In the genomic region with DNA sequence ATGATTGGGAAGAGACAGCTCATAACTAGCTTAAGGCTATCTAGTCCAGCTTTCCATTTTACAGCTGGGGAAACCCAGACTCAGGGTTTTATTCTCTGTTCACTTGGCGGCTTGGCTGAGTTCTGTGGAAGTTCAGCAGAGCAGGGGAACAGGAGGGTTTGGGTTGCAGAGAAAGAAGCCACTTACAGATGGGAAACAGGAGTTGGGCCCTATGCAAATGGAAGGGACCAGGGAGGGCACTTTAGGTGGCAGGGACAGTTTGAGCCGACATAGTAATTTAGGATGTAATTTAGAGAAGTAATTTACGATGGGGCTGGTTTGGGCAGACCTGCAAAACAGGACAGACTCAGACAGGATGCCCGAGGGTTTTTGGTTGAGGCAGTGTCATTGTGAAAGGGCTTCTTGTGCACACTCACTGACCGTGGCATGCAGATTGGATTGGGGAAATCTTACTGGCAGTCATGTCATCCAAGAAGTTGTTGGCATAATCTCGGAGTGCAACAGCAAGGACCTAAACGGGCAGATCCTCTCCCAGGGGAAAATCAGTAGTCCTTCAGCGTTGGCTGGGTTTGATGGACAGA, we compare ENCODE assay signal across 10 cellular contexts. TPM values are rescaled to one million over a fixed set of nuclear protein-coding genes. Genes with fewer than 3 reads are reported as not detected.
DNase-seq lines count a peak whose midpoint lies in the region; TF ChIP-seq lines count a peak whose summit lies in the region.
"Had no signal": no experiment of that assay in that cellular context is flagged by ENCODE, and none has a peak within 500 bp of the region (broad histone marks: within the 10 kb centered on the region; RNA-seq: fewer than 3 reads in every experiment).

No MANE protein-coding gene starts in this region.

- H2AFZ ChIP-seq in OCI-LY7 (ENCODE audit: low read length), result no peak overlapping the region

- H3K4me3 ChIP-seq in OCI-LY7 (ENCODE audit: low read depth, low read length, poor library complexity, severe bottlenecking) (no peak overlapping the region), esophagus (ENCODE audit: low read depth in 1 of 2, low read length in 2 of 2) (no peak overlapping the region), stomach (no peak overlapping the region), Caco-2 (ENCODE audit: low read depth, low read length) (no peak overlapping the region)
- H3K4me3 ChIP-seq: colonic mucosa, right lobe of liver had no signal

- POLR2A ChIA-PET in OCI-LY7 (lab: Charles Lee) (no interaction called here), Caco-2 (lab: Charles Lee) (no interaction called here)

- H3K36me3 ChIP-seq in OCI-LY7 (ENCODE audit: insufficient read depth, low read length), result peaks cover 20% of the 10 kb centered on the region; the same call in 1 of the 2 replicates
- H3K36me3 ChIP-seq in esophagus (ENCODE audit: control insufficient read depth in 2 of 2, insufficient read depth in 2 of 2, low read length in 1 of 2), result peaks cover 2 to 21% of the 10 kb centered on the region in 2 donors
- peaks cover 0 to 55% (median 36%) of the 10 kb centered on the region in 4 donors for H3K36me3 ChIP-seq in stomach
- H3K36me3 ChIP-seq in Caco-2 (ENCODE audit: control insufficient read depth, insufficient read depth, low read length), result peaks cover 9% of the 10 kb centered on the region
- H3K36me3 ChIP-seq: colonic mucosa had no signal

- peak overlapping the region; percentile 32; the same call in 1 of the 2 replicates for H3K4me2 ChIP-seq in OCI-LY7 (ENCODE audit: low read length)

- intact Hi-C loops in OCI-LY7 (cut with micrococcal nuclease; ENCODE audit: unreplicated experiment) (no loop called here), stomach (cut with DNase I; ENCODE audit: low total_unique reads) (no loop called here), Caco-2 (cut with micrococcal nuclease; ENCODE audit: unreplicated experiment) (no loop called here)

- no peaks in the 10 kb centered on the region for H3K9me2 ChIP-seq in OCI-LY7 (ENCODE audit: insufficient read depth, low read length)

- 40 to 58% methylated on average over 8 of the region's 8 CpGs for WGBS in esophagus, 2 donors
- WGBS in stomach, 5 donors, result 69 to 84% (median 81%) methylated on average over 8 of the region's 8 CpGs

- H3K36me3 Mint-ChIP-seq in Caco-2 (ENCODE audit: insufficient read depth, unreplicated experiment), result peaks cover 38% of the 10 kb centered on the region

- no peaks in the 10 kb centered on the region for H3K27me3 Mint-ChIP-seq in Caco-2 (ENCODE audit: insufficient read depth, unreplicated experiment)

- no peaks in the 10 kb centered on the region for H3K79me2 ChIP-seq in OCI-LY7 (ENCODE audit: insufficient read depth, low read depth, low read length)

- H3K4me1 Mint-ChIP-seq in Caco-2 (ENCODE audit: low read depth, unreplicated experiment), result peaks cover 7% of the 10 kb centered on the region

- TF ChIP-seq EP300 in stomach (IDR thresholded peaks at IDR 0.05), result no peak

- H4K20me1 ChIP-seq in OCI-LY7 (ENCODE audit: insufficient read depth, low read length), result no peaks in the 10 kb centered on the region

- H3K27ac ChIP-seq in OCI-LY7 (ENCODE audit: low read depth, low read length, poor library complexity, severe bottlenecking) (no peak overlapping the region), esophagus (ENCODE audit: low read depth in 2 of 2, low read length in 1 of 2) (peak overlapping the region; percentile 54 to 85), stomach (peak overlapping the region; percentile 9 to 73 (median 39))
- H3K27ac ChIP-seq: right lobe of liver had no signal

- H3K4me3 Mint-ChIP-seq in Caco-2 (ENCODE audit: unreplicated experiment), result no peak overlapping the region

- CTCF ChIA-PET in OCI-LY7 (lab: Charles Lee; ENCODE audit: unreplicated experiment) (no interaction called here), Caco-2 (lab: Charles Lee) (no interaction called here)

- BruUV-seq in OCI-LY7 (replicated peaks; lab: Mats Ljungman, UMichigan) (no TSS peak), Caco-2 (replicated peaks; lab: Mats Ljungman, UMichigan) (no TSS peak)

- H3K27me3 ChIP-seq in esophagus (ENCODE audit: control insufficient read depth in 1 of 2, insufficient read depth in 2 of 2, low read length in 2 of 2), result no peaks in the 10 kb centered on the region
- no peaks in the 10 kb centered on the region for H3K27me3 ChIP-seq in stomach
- H3K27me3 ChIP-seq in Caco-2 (replicated peaks; ENCODE audit: control insufficient read depth, insufficient read depth, low read length), result no peaks in the 10 kb centered on the region
- H3K27me3 ChIP-seq: colonic mucosa, right lobe of liver had no signal

- no peaks in the 10 kb centered on the region for H3K9me3 Mint-ChIP-seq in Caco-2 (ENCODE audit: unreplicated experiment)

- TF ChIP-seq CTCF in OCI-LY7 (conservative IDR thresholded peaks at IDR 0.05; ENCODE audit: low read length) (no peak), stomach (IDR thresholded peaks at IDR 0.05) (no peak), Caco-2 (IDR thresholded peaks at IDR 0.05; ENCODE audit: insufficient read depth in 1 of 2, low read depth in 1 of 2, low read length in 1 of 2, severe bottlenecking in 1 of 2, unreplicated experiment in 1 of 2) (no peak)

- TF ChIP-seq POLR2A in stomach (IDR thresholded peaks at IDR 0.05), result no peak

- peak; percentile 24 for DNase-seq in activated naive CD4-positive, alpha-beta T cell treated with Interleukin-2 at 50 U/mL for 16 hours
- no peak for DNase-seq in activated naive CD4-positive, alpha-beta T cell (lab: John Stamatoyannopoulos, UW)
- DNase-seq in OCI-LY7 (ENCODE audit: low spot score) (no peak), stomach (no peak), Caco-2 (no peak), dermis blood vessel endothelial cell (no peak), SKM-1 treated with dmso at 0.1 percent for 144 hours (lab: John Stamatoyannopoulos, UW; ENCODE audit: unreplicated experiment) (no peak)
- DNase-seq: colonic mucosa, right lobe of liver had no signal

- H3K4me1 ChIP-seq in OCI-LY7 (ENCODE audit: insufficient read depth, low read length, poor library complexity, severe bottlenecking), result peaks cover 12% of the 10 kb centered on the region
- H3K4me1 ChIP-seq in esophagus (ENCODE audit: control insufficient read depth in 2 of 2, insufficient read depth in 2 of 2, low read length in 1 of 2), result peaks cover 5 to 17% of the 10 kb centered on the region in 2 donors
- H3K4me1 ChIP-seq in stomach, result peaks cover 14 to 36% (median 15%) of the 10 kb centered on the region in 4 donors
- no peaks in the 10 kb centered on the region for H3K4me1 ChIP-seq in Caco-2
- H3K4me1 ChIP-seq: colonic mucosa, right lobe of liver had no signal

- no peaks in the 10 kb centered on the region for H3K9me3 ChIP-seq in OCI-LY7 (ENCODE audit: low read length)
- H3K9me3 ChIP-seq in esophagus (ENCODE audit: control insufficient read depth in 2 of 2, insufficient read depth in 1 of 2, low read depth in 1 of 2, low read length in 1 of 2), result no peaks in the 10 kb centered on the region
- no peaks in the 10 kb centered on the region for H3K9me3 ChIP-seq in stomach
- H3K9me3 ChIP-seq in Caco-2, result no peaks in the 10 kb centered on the region
- H3K9me3 ChIP-seq: colonic mucosa, right lobe of liver had no signal

- H3K27ac Mint-ChIP-seq in Caco-2 (ENCODE audit: unreplicated experiment), result no peak overlapping the region

RNA-seq across cellular contexts. Expression of a gene that starts 47.3 kb away (rescaled TPM):
- not detected in 2 replicates for total RNA-seq in OCI-LY7 (2014; rRNA removed; shearing (Covaris generic))
- not detected in 2 replicates for total RNA-seq in OCI-LY7 (2022)
- polyA plus RNA-seq in esophagus, result 1 to 10 TPM; 1.5 to 2.2 TPM
- total RNA-seq in stomach, result 10 to 100 TPM in 4 of 5 donors, under 1 TPM in 1; 0.58 to 24.4 (median 16.4) TPM
- 1 to 10 TPM; 3.0 to 5.8 (median 4.5) TPM for polyA plus RNA-seq in stomach
- not detected in 2 replicates for total RNA-seq in Caco-2 (2022)
- 0.09 and 0.34 TPM in 2 replicates for total RNA-seq in dermis blood vessel endothelial cell
